Comparison of ENCODE assay signal across 1 cellular context in the genomic region with DNA sequence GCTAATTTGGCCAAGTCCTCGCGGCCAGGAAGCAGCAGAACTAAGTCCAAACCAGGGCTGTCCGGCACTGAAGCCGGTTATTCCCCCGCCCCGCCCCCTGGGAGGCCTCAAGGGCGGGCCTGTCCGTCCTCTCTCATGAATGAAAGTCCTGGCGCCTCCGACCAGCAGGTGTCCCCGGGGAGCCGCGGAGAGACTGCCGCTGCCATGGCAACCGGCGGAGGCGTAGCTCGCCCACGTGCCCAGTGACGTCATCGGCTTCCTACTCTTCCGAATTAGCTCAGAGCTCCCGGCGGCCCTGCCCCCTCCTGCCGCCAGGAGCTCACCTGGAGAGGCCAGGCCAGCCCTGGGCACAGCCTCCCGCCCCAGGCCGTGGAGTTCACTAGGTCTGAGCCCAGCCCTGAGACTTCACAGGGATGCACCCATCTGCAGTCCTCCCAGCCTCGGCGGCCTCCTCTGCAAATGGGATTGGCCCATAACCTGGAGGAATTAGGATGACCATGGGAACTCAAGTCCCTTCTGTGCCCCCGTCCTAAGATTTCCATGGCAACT.
A peak's percentile ranks its signal among the peaks of the same experiment; 100 is the strongest.
TF ChIP-seq lines count a peak whose summit lies in the region.

No MANE protein-coding gene starts in this region.

TF ChIP-seq in GM12878, 131 proteins besides CTCF, POLR2A, EP300 and RAD21 (continues in another document):
- peak; percentile 96 for TF ChIP-seq CREB1 (IDR thresholded peaks at IDR 0.05; ENCODE audit: low read depth)
- peak; percentile 99 for TF ChIP-seq BMI1 (IDR thresholded peaks at IDR 0.05; ENCODE audit: borderline replicate concordance)
- TF ChIP-seq PKNOX1 (IDR thresholded peaks at IDR 0.05), result peak; percentile 82
- no peak for TF ChIP-seq NR2C2 (IDR thresholded peaks at IDR 0.05; ENCODE audit: borderline replicate concordance, control insufficient read depth, insufficient read length, low read depth)
- TF ChIP-seq, protein P1, sequence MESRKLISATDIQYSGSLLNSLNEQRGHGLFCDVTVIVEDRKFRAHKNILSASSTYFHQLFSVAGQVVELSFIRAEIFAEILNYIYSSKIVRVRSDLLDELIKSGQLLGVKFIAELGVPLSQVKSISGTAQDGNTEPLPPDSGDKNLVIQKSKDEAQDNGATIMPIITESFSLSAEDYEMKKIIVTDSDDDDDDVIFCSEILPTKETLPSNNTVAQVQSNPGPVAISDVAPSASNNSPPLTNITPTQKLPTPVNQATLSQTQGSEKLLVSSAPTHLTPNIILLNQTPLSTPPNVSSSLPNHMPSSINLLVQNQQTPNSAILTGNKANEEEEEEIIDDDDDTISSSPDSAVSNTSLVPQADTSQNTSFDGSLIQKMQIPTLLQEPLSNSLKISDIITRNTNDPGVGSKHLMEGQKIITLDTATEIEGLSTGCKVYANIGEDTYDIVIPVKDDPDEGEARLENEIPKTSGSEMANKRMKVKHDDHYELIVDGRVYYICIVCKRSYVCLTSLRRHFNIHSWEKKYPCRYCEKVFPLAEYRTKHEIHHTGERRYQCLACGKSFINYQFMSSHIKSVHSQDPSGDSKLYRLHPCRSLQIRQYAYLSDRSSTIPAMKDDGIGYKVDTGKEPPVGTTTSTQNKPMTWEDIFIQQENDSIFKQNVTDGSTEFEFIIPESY (IDR thresholded peaks at IDR 0.05), result no peak
- peak; percentile 89 for TF ChIP-seq DPF2 (IDR thresholded peaks at IDR 0.05)
- peak; percentile 96 for TF ChIP-seq RELA (IDR thresholded peaks at IDR 0.05; ENCODE audit: borderline replicate concordance, partially characterized antibody)
- TF ChIP-seq IKZF1 (conservative IDR thresholded peaks at IDR 0.05), result peak; percentile 89
- TF ChIP-seq SREBF1 (IDR thresholded peaks at IDR 0.05; ENCODE audit: low read length), result peak; percentile 31; the same call in 1 of the 2 replicates
- peak; percentile 56 to 71; a peak in 3 of 4 replicates for TF ChIP-seq IKZF2 (IDR thresholded peaks at IDR 0.05)
- no peak for TF ChIP-seq KAT2A (conservative IDR thresholded peaks at IDR 0.05; ENCODE audit: control insufficient read depth, low read depth, low read length)
- no peak for TF ChIP-seq HDAC2 (IDR thresholded peaks at IDR 0.05)
- no peak for TF ChIP-seq LARP7 (IDR thresholded peaks at IDR 0.05)
- TF ChIP-seq, protein P2, sequence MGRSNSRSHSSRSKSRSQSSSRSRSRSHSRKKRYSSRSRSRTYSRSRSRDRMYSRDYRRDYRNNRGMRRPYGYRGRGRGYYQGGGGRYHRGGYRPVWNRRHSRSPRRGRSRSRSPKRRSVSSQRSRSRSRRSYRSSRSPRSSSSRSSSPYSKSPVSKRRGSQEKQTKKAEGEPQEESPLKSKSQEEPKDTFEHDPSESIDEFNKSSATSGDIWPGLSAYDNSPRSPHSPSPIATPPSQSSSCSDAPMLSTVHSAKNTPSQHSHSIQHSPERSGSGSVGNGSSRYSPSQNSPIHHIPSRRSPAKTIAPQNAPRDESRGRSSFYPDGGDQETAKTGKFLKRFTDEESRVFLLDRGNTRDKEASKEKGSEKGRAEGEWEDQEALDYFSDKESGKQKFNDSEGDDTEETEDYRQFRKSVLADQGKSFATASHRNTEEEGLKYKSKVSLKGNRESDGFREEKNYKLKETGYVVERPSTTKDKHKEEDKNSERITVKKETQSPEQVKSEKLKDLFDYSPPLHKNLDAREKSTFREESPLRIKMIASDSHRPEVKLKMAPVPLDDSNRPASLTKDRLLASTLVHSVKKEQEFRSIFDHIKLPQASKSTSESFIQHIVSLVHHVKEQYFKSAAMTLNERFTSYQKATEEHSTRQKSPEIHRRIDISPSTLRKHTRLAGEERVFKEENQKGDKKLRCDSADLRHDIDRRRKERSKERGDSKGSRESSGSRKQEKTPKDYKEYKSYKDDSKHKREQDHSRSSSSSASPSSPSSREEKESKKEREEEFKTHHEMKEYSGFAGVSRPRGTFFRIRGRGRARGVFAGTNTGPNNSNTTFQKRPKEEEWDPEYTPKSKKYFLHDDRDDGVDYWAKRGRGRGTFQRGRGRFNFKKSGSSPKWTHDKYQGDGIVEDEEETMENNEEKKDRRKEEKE (IDR thresholded peaks at IDR 0.05), result no peak
- peak; percentile 58; the same call in 1 of the 2 replicates for TF ChIP-seq SMC3 (IDR thresholded peaks at IDR 0.05; ENCODE audit: borderline replicate concordance, low read length)
- peak; percentile 57; the same call in 1 of the 2 replicates for TF ChIP-seq BACH1 (IDR thresholded peaks at IDR 0.05; ENCODE audit: borderline replicate concordance)
- peak; percentile 96 for TF ChIP-seq JUND (IDR thresholded peaks at IDR 0.05; ENCODE audit: low read depth, low read length)
- peak; percentile 85 for TF ChIP-seq SP1 (IDR thresholded peaks at IDR 0.05; ENCODE audit: low read depth, low read length)
- TF ChIP-seq, protein P3, sequence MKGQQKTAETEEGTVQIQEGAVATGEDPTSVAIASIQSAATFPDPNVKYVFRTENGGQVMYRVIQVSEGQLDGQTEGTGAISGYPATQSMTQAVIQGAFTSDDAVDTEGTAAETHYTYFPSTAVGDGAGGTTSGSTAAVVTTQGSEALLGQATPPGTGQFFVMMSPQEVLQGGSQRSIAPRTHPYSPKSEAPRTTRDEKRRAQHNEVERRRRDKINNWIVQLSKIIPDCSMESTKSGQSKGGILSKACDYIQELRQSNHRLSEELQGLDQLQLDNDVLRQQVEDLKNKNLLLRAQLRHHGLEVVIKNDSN (IDR thresholded peaks at IDR 0.05; ENCODE audit: borderline replicate concordance, extremely low read length, insufficient read depth, low read depth, low read length), result peak; percentile 97
- TF ChIP-seq PAX8 (IDR thresholded peaks at IDR 0.05), result no peak
- no peak for TF ChIP-seq PML (IDR thresholded peaks at IDR 0.05; ENCODE audit: low read length)
- peak; percentile 46; the same call in 1 of the 2 replicates for TF ChIP-seq ZBTB40 (IDR thresholded peaks at IDR 0.05; ENCODE audit: borderline replicate concordance)
- TF ChIP-seq BCL11A (IDR thresholded peaks at IDR 0.05; ENCODE audit: low read depth, low read length), result peak; percentile 57; the same call in 1 of the 2 replicates
- TF ChIP-seq PBX3 (IDR thresholded peaks at IDR 0.05; ENCODE audit: insufficient replicate concordance, low read depth, low read length), result peak; percentile 36
- TF ChIP-seq E2F8 (IDR thresholded peaks at IDR 0.05; ENCODE audit: low read depth, partially characterized antibody), result no peak
- TF ChIP-seq SMARCA5 (IDR thresholded peaks at IDR 0.05), result no peak
- TF ChIP-seq, protein P4, sequence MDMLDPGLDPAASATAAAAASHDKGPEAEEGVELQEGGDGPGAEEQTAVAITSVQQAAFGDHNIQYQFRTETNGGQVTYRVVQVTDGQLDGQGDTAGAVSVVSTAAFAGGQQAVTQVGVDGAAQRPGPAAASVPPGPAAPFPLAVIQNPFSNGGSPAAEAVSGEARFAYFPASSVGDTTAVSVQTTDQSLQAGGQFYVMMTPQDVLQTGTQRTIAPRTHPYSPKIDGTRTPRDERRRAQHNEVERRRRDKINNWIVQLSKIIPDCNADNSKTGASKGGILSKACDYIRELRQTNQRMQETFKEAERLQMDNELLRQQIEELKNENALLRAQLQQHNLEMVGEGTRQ (IDR thresholded peaks at IDR 0.05; ENCODE audit: borderline replicate concordance, low read depth, low read length), result peak; percentile 91
- TF ChIP-seq, protein P5, sequence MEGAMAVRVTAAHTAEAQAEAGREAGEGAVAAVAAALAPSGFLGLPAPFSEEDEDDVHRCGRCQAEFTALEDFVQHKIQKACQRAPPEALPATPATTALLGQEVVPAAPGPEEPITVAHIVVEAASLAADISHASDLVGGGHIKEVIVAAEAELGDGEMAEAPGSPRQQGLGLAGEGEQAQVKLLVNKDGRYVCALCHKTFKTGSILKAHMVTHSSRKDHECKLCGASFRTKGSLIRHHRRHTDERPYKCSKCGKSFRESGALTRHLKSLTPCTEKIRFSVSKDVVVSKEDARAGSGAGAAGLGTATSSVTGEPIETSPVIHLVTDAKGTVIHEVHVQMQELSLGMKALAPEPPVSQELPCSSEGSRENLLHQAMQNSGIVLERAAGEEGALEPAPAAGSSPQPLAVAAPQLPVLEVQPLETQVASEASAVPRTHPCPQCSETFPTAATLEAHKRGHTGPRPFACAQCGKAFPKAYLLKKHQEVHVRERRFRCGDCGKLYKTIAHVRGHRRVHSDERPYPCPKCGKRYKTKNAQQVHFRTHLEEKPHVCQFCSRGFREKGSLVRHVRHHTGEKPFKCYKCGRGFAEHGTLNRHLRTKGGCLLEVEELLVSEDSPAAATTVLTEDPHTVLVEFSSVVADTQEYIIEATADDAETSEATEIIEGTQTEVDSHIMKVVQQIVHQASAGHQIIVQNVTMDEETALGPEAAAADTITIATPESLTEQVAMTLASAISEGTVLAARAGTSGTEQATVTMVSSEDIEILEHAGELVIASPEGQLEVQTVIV (IDR thresholded peaks at IDR 0.05; ENCODE audit: borderline replicate concordance, partially characterized antibody), result peak; percentile 51
- peak; percentile 64 for TF ChIP-seq KLF5 (IDR thresholded peaks at IDR 0.05; ENCODE audit: partially characterized antibody)
- peak; percentile 96 for TF ChIP-seq MEF2B (IDR thresholded peaks at IDR 0.05; ENCODE audit: partially characterized antibody, poor library complexity, severe bottlenecking)
- peak; percentile 100 for TF ChIP-seq NBN (IDR thresholded peaks at IDR 0.05)
- no peak for TF ChIP-seq FOXK2 (IDR thresholded peaks at IDR 0.05)
- TF ChIP-seq WRNIP1 (IDR thresholded peaks at IDR 0.05; ENCODE audit: borderline replicate concordance, low read depth, low read length), result no peak
- TF ChIP-seq ASH2L (IDR thresholded peaks at IDR 0.05; ENCODE audit: borderline replicate concordance, low read depth), result no peak
- TF ChIP-seq ZNF207 (IDR thresholded peaks at IDR 0.05; ENCODE audit: borderline replicate concordance), result 0 out of 2 replicates have a peak, but pooled peaks have one; percentile 67
- TF ChIP-seq GATAD2B (conservative IDR thresholded peaks at IDR 0.05; ENCODE audit: low read depth), result peak; percentile 20; the same call in 1 of the 2 replicates
- no peak for TF ChIP-seq NR2F1 (conservative IDR thresholded peaks at IDR 0.05)
- TF ChIP-seq SMAD1 (IDR thresholded peaks at IDR 0.05; ENCODE audit: low read depth, partially characterized antibody), result no peak
